Comparison of ENCODE assay signal across 8 cellular contexts in the genomic region with DNA sequence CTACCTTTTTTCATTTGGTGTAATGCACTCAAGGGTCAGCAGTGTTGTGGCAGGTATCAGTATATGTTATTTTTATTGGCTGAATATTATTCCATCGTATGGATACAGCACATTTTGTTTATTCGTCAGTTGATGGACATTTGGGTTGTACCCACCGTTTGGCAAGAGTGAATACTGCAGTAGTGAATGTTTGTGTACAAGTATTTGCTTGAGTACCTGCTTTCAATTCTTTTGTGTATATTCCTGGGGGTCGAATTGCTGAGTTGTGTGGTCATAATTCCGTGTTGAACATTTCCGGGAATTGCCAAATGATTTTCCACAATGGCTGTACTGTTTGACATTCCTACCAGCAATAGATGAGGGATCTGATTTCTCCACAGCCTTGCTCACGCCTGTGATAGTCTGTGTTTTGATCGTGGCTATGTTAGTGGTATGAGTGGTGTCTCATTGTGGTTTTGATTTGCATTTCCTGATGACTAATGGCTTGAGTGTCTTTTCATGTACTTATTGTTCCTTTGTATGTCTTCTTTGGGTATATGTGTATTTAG.
DNase-seq lines count a peak whose midpoint lies in the region; ATAC-seq, FAIRE-seq and TF ChIP-seq lines count a peak whose summit lies in the region.

No MANE protein-coding gene starts in this region.

- peak in 1 of 2 experiments; percentile 60; a peak in 3 of 5 replicates for TF ChIP-seq RAD21 in A549 (conservative IDR thresholded peaks at IDR 0.05 in 1 of 2, IDR thresholded peaks at IDR 0.05 in 1 of 2)

- peak; percentile 96; a peak in 4 of 5 replicates for TF ChIP-seq EP300 in A549 (IDR thresholded peaks at IDR 0.05)

- H4K20me1 ChIP-seq in GM23338 (replicated peaks; ENCODE audit: insufficient read depth) = peaks cover 7% of the 10 kb centered on the region

- ATAC-seq in A549 = peak; percentile 86
- no peak for ATAC-seq in GM23338
- no peak for ATAC-seq in HG02759 (IDR thresholded peaks at IDR 0.05; ENCODE audit: unreplicated experiment)

- no peaks in the 10 kb centered on the region for H3K36me3 ChIP-seq in GM23338 (ENCODE audit: insufficient read depth)

- CTCF ChIA-PET in A549 (lab: Yijun Ruan, JAX) (interaction anchor here (1.6 to 8.9 kb wide), 6 partner anchors 9 to 169 kb away, joined by 5 to 60 read pairs (median 12); no protein-coding TSS in a partner anchor), GM10248 (lab: Yijun Ruan, JAX) (no interaction called here)

- H3K9me3 Mint-ChIP-seq in GM23338 = no peaks in the 10 kb centered on the region

- H3K27ac ChIP-seq in A549 (peak overlapping the region; percentile 83 to 91), GM23338 (ENCODE audit: low read depth) (0 out of 2 replicates have a peak overlapping the region, but pooled peaks have one; percentile 8)

- 2% methylated on average over 8 of the region's 8 CpGs for WGBS in A549 (ENCODE audit: missing lambda C conversion rate)

- H3K4me2 ChIP-seq in A549 = peak overlapping the region; percentile 57
- no peak overlapping the region for H3K4me2 ChIP-seq in GM23338

- H3K27me3 Mint-ChIP-seq in GM23338 (ENCODE audit: insufficient read depth, low read depth, poor library complexity) = peaks cover 3% of the 10 kb centered on the region

- peaks cover 73% of the 10 kb centered on the region for H3K4me1 ChIP-seq in A549
- peaks cover 14% of the 10 kb centered on the region; the same call in 1 of the 2 replicates for H3K4me1 ChIP-seq in GM23338 (ENCODE audit: insufficient read depth)

- FAIRE-seq in A549 (lab: Jason Lieb, UNC) = peak; percentile 100
- no peak for FAIRE-seq in frontal cortex (lab: Jason Lieb, UNC)

- H3K27me3 ChIP-seq in GM23338 (ENCODE audit: insufficient read depth) = no peaks in the 10 kb centered on the region

- POLR2A ChIA-PET in A549 (lab: Yijun Ruan, JAX) = no interaction called here
- POLR2A ChIA-PET in GM10248 (lab: Yijun Ruan, JAX) = no interaction called here

- H3F3A ChIP-seq in GM23338 (replicated peaks; ENCODE audit: low read depth) = no peaks in the 10 kb centered on the region

- H2AFZ ChIP-seq in GM23338 = no peak overlapping the region

- TF ChIP-seq CTCF in A549 (IDR thresholded peaks at IDR 0.05) = no peak
- no peak for TF ChIP-seq CTCF in GM23338 (conservative IDR thresholded peaks at IDR 0.05; ENCODE audit: low read depth in 2 of 2)
- no peak for TF ChIP-seq CTCF in GM10248 (IDR thresholded peaks at IDR 0.05; ENCODE audit: control extremely low read depth, extremely low read depth, low read depth, missing control alignments)

- H3K4me3 Mint-ChIP-seq in GM23338 = no peak overlapping the region

- H3K4me3 ChIP-seq in A549 = no peak overlapping the region
- no peak overlapping the region for H3K4me3 ChIP-seq in GM23338

- in situ Hi-C loops in SK-MEL-5 (cut with HindIII; ENCODE audit: low pct_unique_long_range_greater_than_20kb, low sequenced_read_pairs) = no loop called here

- no peak for TF ChIP-seq POLR2A in A549 (IDR thresholded peaks at IDR 0.05; ENCODE audit: low read length)

- peak overlapping the region; percentile 55; the same call in 1 of the 2 replicates for H3K27ac Mint-ChIP-seq in GM23338

- no peaks in the 10 kb centered on the region for H3K9me2 ChIP-seq in GM23338 (ENCODE audit: insufficient read depth)

- H3K9me3 ChIP-seq in A549 = no peaks in the 10 kb centered on the region

- no peaks in the 10 kb centered on the region for H3K36me3 Mint-ChIP-seq in GM23338 (ENCODE audit: low read depth)

- H3K79me2 ChIP-seq in GM23338 (replicated peaks; ENCODE audit: insufficient read depth) = peaks cover 62% of the 10 kb centered on the region

- peaks cover 29% of the 10 kb centered on the region for H3K4me1 Mint-ChIP-seq in GM23338

- DNase-seq in A549 (ENCODE audit: low read depth in 1 of 2, low spot score in 1 of 2) (peak; percentile 90 to 98), GM23338 (ENCODE audit: low spot score) (no peak), SK-MEL-5 (ENCODE audit: low read depth, low spot score) (peak; percentile 93), foreskin melanocyte (peak; percentile 96), frontal cortex (ENCODE audit: low spot score in 2 of 2) (no peak), NCI-H446 treated with DMSO at 0.1 percent for 48 hours (lab: John Stamatoyannopoulos, UW) (no peak), GM10248 (ENCODE audit: extremely low spot score) (no peak)

TF ChIP-seq in A549, 52 proteins besides CTCF, POLR2A, EP300 and RAD21 (continues in another document):
- TF ChIP-seq, protein P1, sequence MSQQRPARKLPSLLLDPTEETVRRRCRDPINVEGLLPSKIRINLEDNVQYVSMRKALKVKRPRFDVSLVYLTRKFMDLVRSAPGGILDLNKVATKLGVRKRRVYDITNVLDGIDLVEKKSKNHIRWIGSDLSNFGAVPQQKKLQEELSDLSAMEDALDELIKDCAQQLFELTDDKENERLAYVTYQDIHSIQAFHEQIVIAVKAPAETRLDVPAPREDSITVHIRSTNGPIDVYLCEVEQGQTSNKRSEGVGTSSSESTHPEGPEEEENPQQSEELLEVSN (IDR thresholded peaks at IDR 0.05; ENCODE audit: borderline replicate concordance, low read depth) = no peak
- TF ChIP-seq, protein P2, sequence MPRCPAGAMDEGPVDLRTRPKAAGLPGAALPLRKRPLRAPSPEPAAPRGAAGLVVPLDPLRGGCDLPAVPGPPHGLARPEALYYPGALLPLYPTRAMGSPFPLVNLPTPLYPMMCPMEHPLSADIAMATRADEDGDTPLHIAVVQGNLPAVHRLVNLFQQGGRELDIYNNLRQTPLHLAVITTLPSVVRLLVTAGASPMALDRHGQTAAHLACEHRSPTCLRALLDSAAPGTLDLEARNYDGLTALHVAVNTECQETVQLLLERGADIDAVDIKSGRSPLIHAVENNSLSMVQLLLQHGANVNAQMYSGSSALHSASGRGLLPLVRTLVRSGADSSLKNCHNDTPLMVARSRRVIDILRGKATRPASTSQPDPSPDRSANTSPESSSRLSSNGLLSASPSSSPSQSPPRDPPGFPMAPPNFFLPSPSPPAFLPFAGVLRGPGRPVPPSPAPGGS (IDR thresholded peaks at IDR 0.05) = peak; percentile 90; the same call in 2 of the 3 replicates
- no peak for TF ChIP-seq HEYL (CRISPR knock-in tag; IDR thresholded peaks at IDR 0.05)
- peak; percentile 62; the same call in 1 of the 2 replicates for TF ChIP-seq CHD4 (IDR thresholded peaks at IDR 0.05; ENCODE audit: borderline replicate concordance)
- 0 out of 2 replicates have a peak, but pooled peaks have one; percentile 34 for TF ChIP-seq ZSCAN20 (CRISPR knock-in tag; IDR thresholded peaks at IDR 0.05)
- peak; percentile 99 for TF ChIP-seq JUNB (IDR thresholded peaks at IDR 0.05)
- no peak for TF ChIP-seq HOXA7 (CRISPR knock-in tag; IDR thresholded peaks at IDR 0.05)
- TF ChIP-seq, protein P3, sequence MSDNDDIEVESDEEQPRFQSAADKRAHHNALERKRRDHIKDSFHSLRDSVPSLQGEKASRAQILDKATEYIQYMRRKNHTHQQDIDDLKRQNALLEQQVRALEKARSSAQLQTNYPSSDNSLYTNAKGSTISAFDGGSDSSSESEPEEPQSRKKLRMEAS (IDR thresholded peaks at IDR 0.05) = peak; percentile 80
- peak; percentile 97 for TF ChIP-seq GATA3 (IDR thresholded peaks at IDR 0.05; ENCODE audit: borderline replicate concordance)
- no peak for TF ChIP-seq NFE2L2 (conservative IDR thresholded peaks at IDR 0.05; ENCODE audit: low read length)

TF ChIP-seq in GM23338, 12 proteins besides CTCF, POLR2A, EP300 and RAD21 (continues in another document):
- TF ChIP-seq ZNF331 (CRISPR knock-in tag; IDR thresholded peaks at IDR 0.05; ENCODE audit: low read depth) (no peak), EZH2 (IDR thresholded peaks at IDR 0.05; ENCODE audit: low read depth, unreplicated experiment) (no peak), NANOG (IDR thresholded peaks at IDR 0.05; ENCODE audit: borderline replicate concordance) (no peak)
- TF ChIP-seq, protein P4, sequence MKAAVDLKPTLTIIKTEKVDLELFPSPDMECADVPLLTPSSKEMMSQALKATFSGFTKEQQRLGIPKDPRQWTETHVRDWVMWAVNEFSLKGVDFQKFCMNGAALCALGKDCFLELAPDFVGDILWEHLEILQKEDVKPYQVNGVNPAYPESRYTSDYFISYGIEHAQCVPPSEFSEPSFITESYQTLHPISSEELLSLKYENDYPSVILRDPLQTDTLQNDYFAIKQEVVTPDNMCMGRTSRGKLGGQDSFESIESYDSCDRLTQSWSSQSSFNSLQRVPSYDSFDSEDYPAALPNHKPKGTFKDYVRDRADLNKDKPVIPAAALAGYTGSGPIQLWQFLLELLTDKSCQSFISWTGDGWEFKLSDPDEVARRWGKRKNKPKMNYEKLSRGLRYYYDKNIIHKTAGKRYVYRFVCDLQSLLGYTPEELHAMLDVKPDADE (IDR thresholded peaks at IDR 0.05) = no peak

Comparison
In these comparisons a context has a peak if more than half of its experiments do, and no peak if none do; other contexts are left out.
1. ATAC-seq: peak in A549 (2 of 2); none in GM23338 (single experiment) and HG02759 (single experiment).
2. DNase-seq: peak in A549 (2 of 2), SK-MEL-5 (single experiment) and foreskin melanocyte (single experiment); none in GM23338 (single experiment), frontal cortex (0 of 2), NCI-H446 treated with DMSO at 0.1 percent for 48 hours (single experiment) and GM10248 (single experiment).